20 cellular contexts compared by ENCODE assay signal in genomic region chr2:72815655-72816268, GRCh38. TPM values are rescaled to one million over a fixed set of nuclear protein-coding genes. Genes with fewer than 3 reads are reported as not detected.
A peak's percentile ranks its signal among the peaks of the same experiment; 100 is the strongest.
DNase-seq lines count a peak whose midpoint lies in the region; ATAC-seq and TF ChIP-seq lines count a peak whose summit lies in the region.
"Had no signal": no experiment of that assay in that cellular context is flagged by ENCODE, and none has a peak within 500 bp of the region (broad histone marks: within the 10 kb centered on the region; RNA-seq: fewer than 3 reads in every experiment).

No MANE protein-coding gene starts in this region.

- intact Hi-C loops in IMR-90 (cut with micrococcal nuclease) (no loop called here), PC-3 (cut with micrococcal nuclease) (loop anchor here (5.0 kb wide), 1 partner anchor 38 kb away; no protein-coding TSS in a partner anchor)

- no peak overlapping the region for H3K56ac ChIP-seq in IMR-90 (ENCODE audit: extremely low read depth, insufficient read depth, low read length)

- TF ChIP-seq CTCF in IMR-90 (conservative IDR thresholded peaks at IDR 0.05; ENCODE audit: low read depth, low read length), result no peak
- TF ChIP-seq CTCF in brain microvascular endothelial cell (IDR thresholded peaks at IDR 0.05; ENCODE audit: low read depth, low read length, missing control alignments), result no peak
- TF ChIP-seq CTCF in foreskin keratinocyte (conservative IDR thresholded peaks at IDR 0.05), result peak; percentile 36
- TF ChIP-seq CTCF in PC-3 (conservative IDR thresholded peaks at IDR 0.05; ENCODE audit: low read depth, low read length), result no peak

- H3K23ac ChIP-seq in IMR-90 (ENCODE audit: low read depth, low read length), result no peak overlapping the region

- H2BK15ac ChIP-seq in IMR-90 (ENCODE audit: low read depth, low read length), result no peak overlapping the region

- H4K20me1 ChIP-seq in IMR-90 (ENCODE audit: insufficient read depth, low read length) (peaks cover 14% of the 10 kb centered on the region), PC-3 (ENCODE audit: low read length) (no peaks in the 10 kb centered on the region)

- POLR2A ChIA-PET in IMR-90 (lab: Charles Lee; ENCODE audit: unreplicated experiment) (no interaction called here), PC-3 (lab: Charles Lee; ENCODE audit: unreplicated experiment) (no interaction called here)

- in situ Hi-C loops in IMR-90 (cut with MboI; ENCODE audit: low sequenced_read_pairs), result no loop called here
- in situ Hi-C loops in brain microvascular endothelial cell (cut with HindIII; ENCODE audit: low pct_ligation_motif_present, low sequenced_read_pairs), result no loop called here

- no peak for TF ChIP-seq RAD21 in IMR-90 (IDR thresholded peaks at IDR 0.05; ENCODE audit: low read length)

- H3K9me2 ChIP-seq in PC-3 (replicated peaks; ENCODE audit: low read length), result no peaks in the 10 kb centered on the region

- no peak overlapping the region for H2BK20ac ChIP-seq in IMR-90 (ENCODE audit: low read depth, low read length)

- H3K14ac ChIP-seq in IMR-90 (replicated peaks; ENCODE audit: low read depth, low read length), result no peak overlapping the region

- H3K79me2 ChIP-seq in PC-3 (ENCODE audit: low read length), result peaks cover 53% of the 10 kb centered on the region

- H3K9ac ChIP-seq in IMR-90 (ENCODE audit: low read depth, low read length) (no peak overlapping the region), PC-3 (ENCODE audit: low read length) (no peak overlapping the region)

- no peak overlapping the region for H4K91ac ChIP-seq in IMR-90 (ENCODE audit: insufficient read depth, low read depth, low read length)

- BruUV-seq in IMR-90 (replicated peaks; lab: Mats Ljungman, UMichigan), result no TSS peak
- BruUV-seq in PC-3 (replicated peaks; lab: Mats Ljungman, UMichigan), result no TSS peak

- H2AK5ac ChIP-seq in IMR-90 (ENCODE audit: low read depth, low read length), result no peak overlapping the region

- H3K4me2 ChIP-seq in IMR-90 (ENCODE audit: low read depth, low read length) (no peak overlapping the region), PC-3 (ENCODE audit: low read length) (no peak overlapping the region)

- CTCF ChIA-PET in IMR-90 (lab: Yijun Ruan, JAX), result no interaction called here
- CTCF ChIA-PET in PC-3 (lab: Charles Lee), result no interaction called here

- WGBS in IMR-90 (ENCODE audit: extremely low coverage in 2 of 2, insufficient read length in 1 of 2), 2 experiments, result no CpG with 5 or more reads among the region's 13 CpGs

- H3K9me1 ChIP-seq in IMR-90 (ENCODE audit: insufficient read depth, low read length), result no peaks in the 10 kb centered on the region

- H3K27me3 ChIP-seq in IMR-90 (ENCODE audit: control insufficient read depth, insufficient read depth, low read length) (no peaks in the 10 kb centered on the region), brain microvascular endothelial cell (replicated peaks) (no peaks in the 10 kb centered on the region), foreskin keratinocyte (no peaks in the 10 kb centered on the region), PC-3 (ENCODE audit: low read length) (no peaks in the 10 kb centered on the region)
- H3K27me3 ChIP-seq: esophagus squamous epithelium had no signal

- H3K36me3 ChIP-seq in IMR-90 (ENCODE audit: control insufficient read depth, insufficient read depth, low read length) (no peaks in the 10 kb centered on the region), brain microvascular endothelial cell (replicated peaks) (no peaks in the 10 kb centered on the region), PC-3 (ENCODE audit: low read depth, low read length) (no peaks in the 10 kb centered on the region)
- H3K36me3 ChIP-seq: esophagus squamous epithelium, left ventricle myocardium inferior had no signal

- no peak for ATAC-seq in IMR-90 (ENCODE audit: low read depth)
- no peak for ATAC-seq in foreskin keratinocyte
- no peak for ATAC-seq in PC-3
- ATAC-seq: activated CD8-positive, alpha-beta T cell treated with anti-CD3 and anti-CD28 coated beads for 36 hours; stimulated activated memory B cell treated with anti-CD40 and anti-IgM and Interleukin-4, amounts not matched to agents 10 μg/mL and 1 μg/mL and 100 μg/mL, for 72 hours had no signal

- H4K5ac ChIP-seq in IMR-90 (ENCODE audit: low read depth, low read length), result no peak overlapping the region

- peak; percentile 43 for DNase-seq in EH (ENCODE audit: low read depth)
- DNase-seq in IMR-90, result peak; percentile 25
- DNase-seq in brain microvascular endothelial cell, result peak; percentile 66
- no peak for DNase-seq in foreskin keratinocyte
- no peak for DNase-seq in NCI-H2171 (lab: John Stamatoyannopoulos, UW)
- no peak for DNase-seq in NCI-H2081 treated with DMSO at 0.1 percent for 48 hours (lab: John Stamatoyannopoulos, UW)
- no peak for DNase-seq in PC-3
- DNase-seq in activated CD4-positive, alpha-beta T cell treated with anti-CD3 and anti-CD28 coated beads for 4 hours, result no peak
- DNase-seq: activated B cell treated with CpG ODN at 0.5 μM for 24 hours; activated CD8-positive, alpha-beta T cell treated with anti-CD3 and anti-CD28 coated beads for 36 hours; activated gamma-delta T cell treated with Interleukin-2 at 50 U/mL for 16 hours; esophagus squamous epithelium; glutamatergic neuron; Karpas-422; left ventricle myocardium inferior; NCI-H1105; NCI-H2107; NCI-H526; SIG-M5 had no signal

- H3K4me1 ChIP-seq in IMR-90 (ENCODE audit: control insufficient read depth, insufficient read depth, low read length), result no peaks in the 10 kb centered on the region
- peaks cover 12% of the 10 kb centered on the region for H3K4me1 ChIP-seq in foreskin keratinocyte
- H3K4me1 ChIP-seq in PC-3 (ENCODE audit: insufficient read depth, low read length), result peaks cover 4% of the 10 kb centered on the region

- H3K27ac ChIP-seq in IMR-90 (ENCODE audit: insufficient read depth, low read length), result no peak overlapping the region
- no peak overlapping the region for H3K27ac ChIP-seq in brain microvascular endothelial cell
- no peak overlapping the region for H3K27ac ChIP-seq in foreskin keratinocyte
- H3K27ac ChIP-seq in PC-3 (ENCODE audit: low read length), result no peak overlapping the region
- H3K27ac ChIP-seq: esophagus squamous epithelium had no signal

- no peak overlapping the region for H3K18ac ChIP-seq in IMR-90 (ENCODE audit: low read depth, low read length)

- no peak overlapping the region for H2AFZ ChIP-seq in IMR-90 (replicated peaks; ENCODE audit: low read length, poor library complexity)
- H2AFZ ChIP-seq in PC-3 (ENCODE audit: low read length), result no peak overlapping the region

- H3K4me3 ChIP-seq in IMR-90 (ENCODE audit: insufficient read depth, low read depth, low read length) (no peak overlapping the region), brain microvascular endothelial cell (ENCODE audit: low read depth, low read length) (no peak overlapping the region), PC-3 (ENCODE audit: low read length) (no peak overlapping the region)
- H3K4me3 ChIP-seq: esophagus squamous epithelium, left ventricle myocardium inferior had no signal

- H3K9me3 ChIP-seq in IMR-90 (ENCODE audit: control insufficient read depth, insufficient read depth, low read length) (no peaks in the 10 kb centered on the region), PC-3 (ENCODE audit: low read length) (no peaks in the 10 kb centered on the region)
- H3K9me3 ChIP-seq: esophagus squamous epithelium, left ventricle myocardium inferior had no signal

- H2AK9ac ChIP-seq in IMR-90 (replicated peaks; ENCODE audit: low read depth, low read length, poor library complexity), result no peak overlapping the region

- no peak overlapping the region for H4K8ac ChIP-seq in IMR-90 (ENCODE audit: low read depth in 2 of 2, low read length in 2 of 2)

- dilution Hi-C loops in IMR-90 (cut with HindIII; ENCODE audit: low sequenced_read_pairs, unreplicated experiment), result no loop called here

- no peaks in the 10 kb centered on the region for H3F3A ChIP-seq in PC-3 (ENCODE audit: low read length, unreplicated experiment)

- H2BK120ac ChIP-seq in IMR-90 (ENCODE audit: low read depth, low read length), result no peak overlapping the region

- H3K4ac ChIP-seq in IMR-90 (ENCODE audit: low read depth, low read length), result no peak overlapping the region

- H2BK5ac ChIP-seq in IMR-90 (ENCODE audit: low read depth, low read length, poor library complexity, severe bottlenecking), result no peak overlapping the region

- no peak for TF ChIP-seq POLR2A in IMR-90 (IDR thresholded peaks at IDR 0.05; ENCODE audit: low read depth, low read length)

- H3K79me1 ChIP-seq in IMR-90 (ENCODE audit: low read depth in 1 of 2, low read length in 2 of 2), result peaks cover 17 to 45% of the 10 kb centered on the region in 2 experiments

TF ChIP-seq in IMR-90, 13 proteins besides CTCF, POLR2A, EP300 and RAD21:
- TF ChIP-seq, protein P1, sequence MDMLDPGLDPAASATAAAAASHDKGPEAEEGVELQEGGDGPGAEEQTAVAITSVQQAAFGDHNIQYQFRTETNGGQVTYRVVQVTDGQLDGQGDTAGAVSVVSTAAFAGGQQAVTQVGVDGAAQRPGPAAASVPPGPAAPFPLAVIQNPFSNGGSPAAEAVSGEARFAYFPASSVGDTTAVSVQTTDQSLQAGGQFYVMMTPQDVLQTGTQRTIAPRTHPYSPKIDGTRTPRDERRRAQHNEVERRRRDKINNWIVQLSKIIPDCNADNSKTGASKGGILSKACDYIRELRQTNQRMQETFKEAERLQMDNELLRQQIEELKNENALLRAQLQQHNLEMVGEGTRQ (IDR thresholded peaks at IDR 0.05; ENCODE audit: low read depth, low read length), result no peak
- TF ChIP-seq CEBPB (IDR thresholded peaks at IDR 0.05; ENCODE audit: low read depth, low read length), result peak; percentile 65

RNA-seq across cellular contexts. Expression of gene EXOC6B, which starts 10.1 kb away (rescaled TPM):
- total RNA-seq in IMR-90 (2012; rRNA removed), result 29.4 and 29.7 TPM in 2 replicates
- polyA plus RNA-seq in IMR-90 (2012; rRNA removed), result 9.0 and 10.2 TPM in 2 replicates
- polyA plus RNA-seq in IMR-90 (2012; cell fraction: cytosol; rRNA removed), result 4.8 and 12.8 TPM in 2 replicates
- 10.8 and 17.1 TPM in 2 replicates for polyA plus RNA-seq in IMR-90 (2012; cell fraction: nucleus; rRNA removed; ENCODE audit: low replicate concordance)
- total RNA-seq in foreskin keratinocyte, result 35.8 and 42.7 TPM in 2 replicates
- polyA plus RNA-seq in foreskin keratinocyte, result 9.0 and 9.2 TPM in 2 replicates
- 13.9 and 28.0 TPM in 2 replicates for total RNA-seq in PC-3 (2014; rRNA removed)

Comparison
In these comparisons a context has a peak if more than half of its experiments do, and no peak if none do; other contexts are left out.
1. DNase-seq: peak in EH (single experiment), IMR-90 (single experiment) and brain microvascular endothelial cell (single experiment); none in foreskin keratinocyte (0 of 2), NCI-H2171 (single experiment), NCI-H2081 treated with DMSO at 0.1 percent for 48 hours (single experiment), PC-3 (single experiment) and activated CD4-positive, alpha-beta T cell treated with anti-CD3 and anti-CD28 coated beads for 4 hours (0 of 2).